In the genomic region with DNA sequence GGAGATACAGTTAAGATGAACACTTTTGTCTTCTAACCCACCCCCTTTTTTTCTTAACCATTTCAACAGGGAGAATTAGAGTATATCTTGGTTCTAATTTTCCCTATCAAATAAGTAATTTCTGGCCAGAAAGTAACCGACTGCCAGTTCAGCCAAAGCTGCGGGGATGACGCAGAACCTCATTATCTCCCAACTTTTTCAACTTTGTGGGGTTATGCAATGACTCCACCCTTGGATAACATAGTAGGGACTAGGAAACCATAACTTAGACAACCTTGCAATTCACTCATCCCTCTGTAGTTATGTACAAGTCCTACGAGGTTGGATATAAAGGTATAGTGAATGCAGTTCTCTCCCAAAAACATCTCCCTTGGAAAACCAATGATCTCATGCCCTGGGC, we compare ENCODE assay signal across 20 cellular contexts.
DNase-seq lines count a peak whose midpoint lies in the region; ATAC-seq and TF ChIP-seq lines count a peak whose summit lies in the region.
"Had no signal": no experiment of that assay in that cellular context is flagged by ENCODE, and none has a peak within 500 bp of the region (broad histone marks: within the 10 kb centered on the region; RNA-seq: fewer than 3 reads in every experiment).

No MANE protein-coding gene starts in this region.

- H3K27ac ChIP-seq in gastroesophageal sphincter (no peak overlapping the region), breast epithelium (no peak overlapping the region), upper lobe of right lung (no peak overlapping the region)
- H3K27ac ChIP-seq: A549; BLaER1 treated with 17β-estradiol and CSF1 and Interleukin-3, amounts not matched to agents 10 nM and 100 nM had no signal

- H3K9me3 ChIP-seq in gastroesophageal sphincter (no peaks in the 10 kb centered on the region), breast epithelium (no peaks in the 10 kb centered on the region), upper lobe of right lung (no peaks in the 10 kb centered on the region)
- H3K9me3 ChIP-seq: A549; BE2C; BLaER1 treated with 17β-estradiol and CSF1 and Interleukin-3, amounts not matched to agents 10 nM and 100 nM had no signal

- no peaks in the 10 kb centered on the region for H3K36me3 ChIP-seq in gastroesophageal sphincter
- no peaks in the 10 kb centered on the region for H3K36me3 ChIP-seq in breast epithelium
- H3K36me3 ChIP-seq in upper lobe of right lung: no peaks in the 10 kb centered on the region
- H3K36me3 ChIP-seq: BE2C; BLaER1 treated with 17β-estradiol and CSF1 and Interleukin-3, amounts not matched to agents 10 nM and 100 nM had no signal

- TF ChIP-seq CTCF in gastroesophageal sphincter (IDR thresholded peaks at IDR 0.05): no peak
- TF ChIP-seq CTCF in breast epithelium (IDR thresholded peaks at IDR 0.05): no peak
- no peak for TF ChIP-seq CTCF in upper lobe of right lung (IDR thresholded peaks at IDR 0.05)

- intact Hi-C loops in left ventricle myocardium superior (cut with micrococcal nuclease) (no loop called here), Right ventricle myocardium superior (cut with DNase I) (no loop called here), breast epithelium (cut with DNase I; ENCODE audit: low total_unique reads) (no loop called here), upper lobe of right lung (cut with DNase I) (no loop called here)

- 78 to 100% methylated on average over 4 of the region's 4 CpGs for WGBS in gastroesophageal sphincter (ENCODE audit: low coverage in 1 of 2), 2 donors

- H3K27me3 ChIP-seq in gastroesophageal sphincter: no peaks in the 10 kb centered on the region
- no peaks in the 10 kb centered on the region for H3K27me3 ChIP-seq in breast epithelium
- H3K27me3 ChIP-seq in upper lobe of right lung: no peaks in the 10 kb centered on the region
- H3K27me3 ChIP-seq: BE2C; BLaER1 treated with 17β-estradiol and CSF1 and Interleukin-3, amounts not matched to agents 10 nM and 100 nM had no signal

- TF ChIP-seq POLR2A in gastroesophageal sphincter (IDR thresholded peaks at IDR 0.05): no peak
- TF ChIP-seq POLR2A in breast epithelium (IDR thresholded peaks at IDR 0.05): no peak

- H3K4me1 ChIP-seq in gastroesophageal sphincter: no peaks in the 10 kb centered on the region
- H3K4me1 ChIP-seq in breast epithelium: no peaks in the 10 kb centered on the region
- H3K4me1 ChIP-seq in upper lobe of right lung: no peaks in the 10 kb centered on the region
- H3K4me1 ChIP-seq: A549, BE2C had no signal

- H3K4me3 ChIP-seq in gastroesophageal sphincter (no peak overlapping the region), breast epithelium (no peak overlapping the region), upper lobe of right lung (no peak overlapping the region)
- H3K4me3 ChIP-seq: A549; BLaER1 treated with 17β-estradiol and CSF1 and Interleukin-3, amounts not matched to agents 10 nM and 100 nM; GM23338 had no signal

- no peak for TF ChIP-seq EP300 in gastroesophageal sphincter (IDR thresholded peaks at IDR 0.05)

- ATAC-seq in left ventricle myocardium superior: peak; percentile 38
- ATAC-seq in Right ventricle myocardium superior (ENCODE audit: poor library complexity): no peak
- ATAC-seq in gastroesophageal sphincter: peak; percentile 31
- no peak for ATAC-seq in upper lobe of right lung
- ATAC-seq: A549, GM23338, HCT116 had no signal

- DNase-seq in left ventricle myocardium superior (no peak), Right ventricle myocardium superior (no peak), Daoy (ENCODE audit: low read depth) (peak; percentile 49), breast epithelium (ENCODE audit: low spot score in 2 of 2) (no peak), upper lobe of right lung (no peak)
- DNase-seq: 8988T; ACHN; AML-193; BE2C; CD4-positive, alpha-beta T cell; CD8-positive, alpha-beta memory T cell; DMS 273 treated with DMSO at 0.1 percent for 48 hours; DMS79; GF-D8; H9 had no signal

Comparison
In these comparisons a context has a peak if more than half of its experiments do, and no peak if none do; other contexts are left out.
1. ATAC-seq: peak in left ventricle myocardium superior (single experiment) and gastroesophageal sphincter (single experiment); none in Right ventricle myocardium superior (single experiment) and upper lobe of right lung (single experiment).